In genomic region chr6:8888468-8888867, GRCh38 we compare ENCODE assay signal across 9 cellular contexts.
DNase-seq lines count a peak whose midpoint lies in the region; ATAC-seq, FAIRE-seq and TF ChIP-seq lines count a peak whose summit lies in the region.
"Had no signal": no experiment of that assay in that cellular context is flagged by ENCODE, and none has a peak within 500 bp of the region (broad histone marks: within the 10 kb centered on the region; RNA-seq: fewer than 3 reads in every experiment).

No MANE protein-coding gene starts in this region.

- H3K27ac Mint-ChIP-seq in activated T-cell treated with anti-CD3 and anti-CD28 coated beads, Interleukin-2, amount 50 U/mL, for 24 hours = no peak overlapping the region

- ATAC-seq in HG02938 (IDR thresholded peaks at IDR 0.05; ENCODE audit: unreplicated experiment) = peak; percentile 76

- H3K9me2 ChIP-seq in DOHH2 (replicated peaks; ENCODE audit: control insufficient read depth, low read length) = no peaks in the 10 kb centered on the region

- no peaks in the 10 kb centered on the region for H3K27me3 ChIP-seq in DOHH2 (ENCODE audit: control insufficient read depth, low read length)

- FAIRE-seq in RCC 7860 (lab: Jason Lieb, UNC) = no peak

- no peak overlapping the region for H3K27ac ChIP-seq in DOHH2 (ENCODE audit: low read depth, low read length)

- H3K4me2 ChIP-seq in DOHH2 (ENCODE audit: low read length) = no peak overlapping the region

- no peaks in the 10 kb centered on the region for H4K20me1 ChIP-seq in DOHH2 (ENCODE audit: control insufficient read depth, insufficient read depth, low read depth, low read length)

- no peak overlapping the region for H3K4me3 ChIP-seq in DOHH2 (ENCODE audit: low read length)

- no peaks in the 10 kb centered on the region for H3K4me1 Mint-ChIP-seq in activated T-cell treated with anti-CD3 and anti-CD28 coated beads, Interleukin-2, amount 50 U/mL, for 24 hours (ENCODE audit: low read depth)

- DNase-seq in RKO (ENCODE audit: low spot score) (peak; percentile 20), iPS-NIHi7 (ENCODE audit: extremely low spot score) (peak; percentile 21), mucosa of gallbladder (ENCODE audit: low spot score) (no peak), RCC 7860 (ENCODE audit: low spot score) (no peak), T1000 (lab: John Stamatoyannopoulos, UW) (no peak)
- no peak for DNase-seq in activated T-cell treated with anti-CD3 and anti-CD28 coated beads, Interleukin-2, amount 50 U/mL, for 24 hours
- DNase-seq: effector memory CD4-positive, alpha-beta T cell had no signal

- H3K79me2 ChIP-seq in DOHH2 (ENCODE audit: control insufficient read depth, low read length) = no peaks in the 10 kb centered on the region

- H3K4me1 ChIP-seq in DOHH2 (ENCODE audit: control insufficient read depth, low read length) = no peaks in the 10 kb centered on the region

- no peaks in the 10 kb centered on the region for H3K36me3 Mint-ChIP-seq in activated T-cell treated with anti-CD3 and anti-CD28 coated beads, Interleukin-2, amount 50 U/mL, for 24 hours (ENCODE audit: low read depth)

- H3K27me3 Mint-ChIP-seq in activated T-cell treated with anti-CD3 and anti-CD28 coated beads, Interleukin-2, amount 50 U/mL, for 24 hours = no peaks in the 10 kb centered on the region

- H3K4me3 Mint-ChIP-seq in activated T-cell treated with anti-CD3 and anti-CD28 coated beads, Interleukin-2, amount 50 U/mL, for 24 hours = no peak overlapping the region

- H3F3A ChIP-seq in DOHH2 (ENCODE audit: control insufficient read depth, insufficient read depth) = no peaks in the 10 kb centered on the region

- no peaks in the 10 kb centered on the region for H3K9me3 Mint-ChIP-seq in activated T-cell treated with anti-CD3 and anti-CD28 coated beads, Interleukin-2, amount 50 U/mL, for 24 hours

- H3K36me3 ChIP-seq in DOHH2 (ENCODE audit: control insufficient read depth, low read length) = no peaks in the 10 kb centered on the region

- H3K9me3 ChIP-seq in DOHH2 (ENCODE audit: control insufficient read depth, insufficient read depth, low read length) = no peaks in the 10 kb centered on the region

- peak; percentile 55 for TF ChIP-seq CTCF in DOHH2 (IDR thresholded peaks at IDR 0.05; ENCODE audit: low read depth, low read length, poor library complexity, severe bottlenecking)

Comparison
In these comparisons a context has a peak if more than half of its experiments do, and no peak if none do; other contexts are left out.
1. DNase-seq: peak in RKO (single experiment) and iPS-NIHi7 (single experiment); none in mucosa of gallbladder (single experiment), RCC 7860 (single experiment), activated T-cell treated with anti-CD3 and anti-CD28 coated beads, Interleukin-2, amount 50 U/mL, for 24 hours (single experiment) and T1000 (single experiment).